In the genomic region with DNA sequence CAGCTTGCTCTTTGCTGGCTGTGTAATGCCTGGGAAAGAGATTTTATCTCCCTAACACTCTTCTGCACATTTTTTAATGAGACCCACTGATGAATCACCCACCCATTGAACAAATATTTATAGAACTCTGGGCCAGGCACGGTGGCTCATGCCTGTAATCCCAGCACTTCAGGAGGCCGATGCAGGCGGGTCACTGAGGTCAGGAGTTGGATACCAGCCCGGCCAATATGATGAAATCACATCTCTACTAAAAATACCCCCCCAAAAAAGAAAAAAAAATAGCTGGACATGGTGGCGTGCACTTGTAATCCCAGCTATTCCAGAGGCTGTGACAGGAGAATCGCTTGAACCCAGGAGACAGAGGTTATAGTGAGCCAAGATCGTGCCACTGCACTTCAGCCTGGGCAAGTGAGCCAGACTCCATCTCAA, we compare ENCODE assay signal across 9 cellular contexts.
A peak's percentile ranks its signal among the peaks of the same experiment; 100 is the strongest.
DNase-seq lines count a peak whose midpoint lies in the region; ATAC-seq and TF ChIP-seq lines count a peak whose summit lies in the region.
"Had no signal": no experiment of that assay in that cellular context is flagged by ENCODE, and none has a peak within 500 bp of the region (broad histone marks: within the 10 kb centered on the region; RNA-seq: fewer than 3 reads in every experiment).

No MANE protein-coding gene starts in this region.

- ATAC-seq in left ventricle myocardium superior (peak; percentile 67), GM21515 (IDR thresholded peaks at IDR 0.05; ENCODE audit: unreplicated experiment) (no peak), GM19351 (IDR thresholded peaks at IDR 0.05; ENCODE audit: unreplicated experiment) (no peak)

- no peak for TF ChIP-seq CTCF in astrocyte of the cerebellum (IDR thresholded peaks at IDR 0.05; ENCODE audit: low read depth, low read length, missing control alignments)

- H3K4me3 ChIP-seq in astrocyte of the cerebellum (ENCODE audit: low read depth, low read length) (no peak overlapping the region), skeletal muscle cell (ENCODE audit: low read depth, low read length) (no peak overlapping the region)

- in situ Hi-C loops in astrocyte of the cerebellum (cut with HindIII; ENCODE audit: low sequenced_read_pairs): no loop called here

- intact Hi-C loops in left ventricle myocardium superior (cut with micrococcal nuclease): no loop called here

- DNase-seq in GM04504 (ENCODE audit: low read depth) (peak; percentile 92), astrocyte of the cerebellum (ENCODE audit: low read depth) (peak; percentile 49), left ventricle myocardium superior (peak; percentile 77), skeletal muscle cell (ENCODE audit: low read depth) (peak; percentile 81), COLO829 (ENCODE audit: low spot score) (no peak)
- DNase-seq in stimulated activated CD4-positive, alpha-beta T cell treated with anti-CD3 and anti-CD28 coated beads, Interleukin-1b, Interleukin-23, amount 100 ng/mL, for 48 hours: no peak
- DNase-seq: naive B cell had no signal

Comparison
In these comparisons a context has a peak if more than half of its experiments do, and no peak if none do; other contexts are left out.
1. DNase-seq: peak in GM04504 (single experiment), astrocyte of the cerebellum (single experiment), left ventricle myocardium superior (single experiment) and skeletal muscle cell (single experiment); none in COLO829 (single experiment) and stimulated activated CD4-positive, alpha-beta T cell treated with anti-CD3 and anti-CD28 coated beads, Interleukin-1b, Interleukin-23, amount 100 ng/mL, for 48 hours (single experiment).